Comparison of ENCODE assay signal across 19 cellular contexts in genomic region chr13:110004814-110005213, GRCh38.
DNase-seq lines count a peak whose midpoint lies in the region; ATAC-seq and TF ChIP-seq lines count a peak whose summit lies in the region.
"Had no signal": no experiment of that assay in that cellular context is flagged by ENCODE, and none has a peak within 500 bp of the region (broad histone marks: within the 10 kb centered on the region; RNA-seq: fewer than 3 reads in every experiment).

No MANE protein-coding gene starts in this region.

- no peak overlapping the region for H3K9ac ChIP-seq in MM.1S (ENCODE audit: low read length)
- H3K9ac ChIP-seq: BLaER1 treated with 17β-estradiol and CSF1 and Interleukin-3, amounts not matched to agents 10 nM and 100 nM; GM23248 had no signal

- H3K27ac Mint-ChIP-seq in MCF 10A (ENCODE audit: low read depth, unreplicated experiment), result peak overlapping the region; percentile 42
- no peak overlapping the region for H3K27ac Mint-ChIP-seq in stimulated activated memory B cell treated with anti-CD40 and anti-IgM and Interleukin-4, amounts not matched to agents 10 μg/mL and 1 μg/mL and 100 μg/mL, for 72 hours
- H3K27ac Mint-ChIP-seq: CD4-positive, alpha-beta memory T cell had no signal

- no peaks in the 10 kb centered on the region for H3K36me3 Mint-ChIP-seq in MCF 10A (ENCODE audit: insufficient read depth, unreplicated experiment)
- H3K36me3 Mint-ChIP-seq in stimulated activated memory B cell treated with anti-CD40 and anti-IgM and Interleukin-4, amounts not matched to agents 10 μg/mL and 1 μg/mL and 100 μg/mL, for 72 hours, result no peaks in the 10 kb centered on the region
- H3K36me3 Mint-ChIP-seq: CD4-positive, alpha-beta memory T cell had no signal

- 91 to 92% methylated on average over 2 of the region's 2 CpGs for WGBS in aorta, 2 donors

- POLR2A ChIA-PET in MCF 10A (lab: Yijun Ruan, JAX), result interaction anchor here (0.7 kb wide), 1 partner anchor 1796 kb away, joined by 5 read pairs; no protein-coding TSS in a partner anchor

- H3K9me3 ChIP-seq in breast epithelium (no peaks in the 10 kb centered on the region), MM.1S (replicated peaks; ENCODE audit: insufficient read depth, low read length) (no peaks in the 10 kb centered on the region), aorta (ENCODE audit: control insufficient read depth, low read length) (no peaks in the 10 kb centered on the region)
- H3K9me3 ChIP-seq: A549 had no signal

- H3K79me2 ChIP-seq in MM.1S (ENCODE audit: low read length), result no peaks in the 10 kb centered on the region

- peaks cover 37% of the 10 kb centered on the region for H3K4me1 Mint-ChIP-seq in MCF 10A (ENCODE audit: insufficient read depth, unreplicated experiment)
- H3K4me1 Mint-ChIP-seq in stimulated activated memory B cell treated with anti-CD40 and anti-IgM and Interleukin-4, amounts not matched to agents 10 μg/mL and 1 μg/mL and 100 μg/mL, for 72 hours, result no peaks in the 10 kb centered on the region
- H3K4me1 Mint-ChIP-seq: CD4-positive, alpha-beta memory T cell had no signal

- H3K4me2 ChIP-seq in MM.1S (ENCODE audit: low read depth, low read length), result no peak overlapping the region
- H3K4me2 ChIP-seq: A549; BLaER1 treated with 17β-estradiol and CSF1 and Interleukin-3, amounts not matched to agents 10 nM and 100 nM had no signal

- no TSS peak for BruUV-seq in MCF 10A (replicated peaks; lab: Mats Ljungman, UMichigan)

- intact Hi-C loops in MCF 10A (cut with micrococcal nuclease) (no loop called here), breast epithelium (cut with DNase I; ENCODE audit: low total_unique reads) (no loop called here), aorta (cut with DNase I) (no loop called here)

- H3K9me2 ChIP-seq in MM.1S (replicated peaks; ENCODE audit: insufficient read depth, low read length), result no peaks in the 10 kb centered on the region

- H3K27ac ChIP-seq in breast epithelium (peak overlapping the region in 1 of 2 donors; percentile 59), VCaP (peak overlapping the region; percentile 67; the same call in 1 of the 2 replicates), MM.1S (ENCODE audit: low read length) (no peak overlapping the region), aorta (ENCODE audit: low read depth in 1 of 2, low read length in 2 of 2) (no peak overlapping the region)
- H3K27ac ChIP-seq: BLaER1 treated with 17β-estradiol and CSF1 and Interleukin-3, amounts not matched to agents 10 nM and 100 nM; GM23248 had no signal

- H3K27me3 Mint-ChIP-seq in MCF 10A (ENCODE audit: insufficient read depth, unreplicated experiment), result no peaks in the 10 kb centered on the region
- no peaks in the 10 kb centered on the region for H3K27me3 Mint-ChIP-seq in stimulated activated memory B cell treated with anti-CD40 and anti-IgM and Interleukin-4, amounts not matched to agents 10 μg/mL and 1 μg/mL and 100 μg/mL, for 72 hours

- CTCF ChIA-PET in MCF 10A (lab: Yijun Ruan, JAX), result interaction anchor here (0.5 to 0.6 kb wide), 2 partner anchors 61 to 990 kb away, joined by 3 to 6 read pairs; no protein-coding TSS in a partner anchor

- H4K20me1 ChIP-seq in MM.1S (ENCODE audit: insufficient read depth, low read length), result no peaks in the 10 kb centered on the region
- H4K20me1 ChIP-seq: BLaER1 treated with 17β-estradiol and CSF1 and Interleukin-3, amounts not matched to agents 10 nM and 100 nM had no signal

- no peak overlapping the region for H2AFZ ChIP-seq in MM.1S (ENCODE audit: low read length)
- H2AFZ ChIP-seq: GM23248 had no signal

- no peaks in the 10 kb centered on the region for H3K9me3 Mint-ChIP-seq in MCF 10A (ENCODE audit: unreplicated experiment)
- no peaks in the 10 kb centered on the region for H3K9me3 Mint-ChIP-seq in stimulated activated memory B cell treated with anti-CD40 and anti-IgM and Interleukin-4, amounts not matched to agents 10 μg/mL and 1 μg/mL and 100 μg/mL, for 72 hours

- no peaks in the 10 kb centered on the region for H3K36me3 ChIP-seq in breast epithelium
- no peaks in the 10 kb centered on the region for H3K36me3 ChIP-seq in MM.1S (replicated peaks; ENCODE audit: insufficient read depth, low read length)
- H3K36me3 ChIP-seq in aorta (ENCODE audit: control insufficient read depth in 1 of 2, insufficient read depth in 2 of 2, low read length in 1 of 2), result no peaks in the 10 kb centered on the region
- H3K36me3 ChIP-seq: BE2C; BLaER1 treated with 17β-estradiol and CSF1 and Interleukin-3, amounts not matched to agents 10 nM and 100 nM had no signal

- H3K4me3 ChIP-seq in breast epithelium, result no peak overlapping the region
- no peak overlapping the region for H3K4me3 ChIP-seq in MM.1S (ENCODE audit: low read length)
- H3K4me3 ChIP-seq in aorta (ENCODE audit: low read length in 2 of 2), result no peak overlapping the region
- H3K4me3 ChIP-seq: A549; BLaER1 treated with 17β-estradiol and CSF1 and Interleukin-3, amounts not matched to agents 10 nM and 100 nM; GM23248 had no signal

- no peak overlapping the region for H3K4me3 Mint-ChIP-seq in MCF 10A (ENCODE audit: unreplicated experiment)
- H3K4me3 Mint-ChIP-seq in stimulated activated memory B cell treated with anti-CD40 and anti-IgM and Interleukin-4, amounts not matched to agents 10 μg/mL and 1 μg/mL and 100 μg/mL, for 72 hours, result no peak overlapping the region
- H3K4me3 Mint-ChIP-seq: CD4-positive, alpha-beta memory T cell had no signal

- no peaks in the 10 kb centered on the region for H3F3A ChIP-seq in MM.1S (ENCODE audit: insufficient read depth, low read length)

- no peak for TF ChIP-seq CTCF in MCF 10A (IDR thresholded peaks at IDR 0.05; ENCODE audit: unreplicated experiment)
- no peak for TF ChIP-seq CTCF in breast epithelium (IDR thresholded peaks at IDR 0.05)
- TF ChIP-seq CTCF in VCaP (conservative IDR thresholded peaks at IDR 0.05), result no peak
- no peak for TF ChIP-seq CTCF in MM.1S (IDR thresholded peaks at IDR 0.05; ENCODE audit: low read length)

- DNase-seq in MCF 10A (ENCODE audit: unreplicated experiment), result no peak
- DNase-seq in breast epithelium (ENCODE audit: low spot score in 2 of 2), result no peak
- DNase-seq in MM.1S, result no peak
- DNase-seq in aorta, result no peak
- DNase-seq: 8988T; ACHN; AML-193; BE2C; Caco-2; CD4-positive, alpha-beta memory T cell; DMS153; DND-41; H7; HCEC 1CT had no signal

- peak; percentile 22 for ATAC-seq in stimulated activated memory B cell treated with anti-CD40 and anti-IgM and Interleukin-4, amounts not matched to agents 10 μg/mL and 1 μg/mL and 100 μg/mL, for 72 hours
- ATAC-seq in aorta (ENCODE audit: low FRiP score), result no peak
- ATAC-seq: A549 had no signal

- H3K4me1 ChIP-seq in breast epithelium, result no peaks in the 10 kb centered on the region
- H3K4me1 ChIP-seq in MM.1S (ENCODE audit: low read length), result no peaks in the 10 kb centered on the region
- no peaks in the 10 kb centered on the region for H3K4me1 ChIP-seq in aorta (ENCODE audit: control insufficient read depth in 1 of 2, insufficient read depth in 2 of 2, low read length in 2 of 2)
- H3K4me1 ChIP-seq: BE2C had no signal

- no peak for TF ChIP-seq POLR2A in breast epithelium (IDR thresholded peaks at IDR 0.05)

- H3K27me3 ChIP-seq in breast epithelium (no peaks in the 10 kb centered on the region), MM.1S (replicated peaks; ENCODE audit: insufficient read depth, low read length) (no peaks in the 10 kb centered on the region), aorta (ENCODE audit: control insufficient read depth in 1 of 2, insufficient read depth in 2 of 2, low read length in 1 of 2) (no peaks in the 10 kb centered on the region)
- H3K27me3 ChIP-seq: BLaER1 treated with 17β-estradiol and CSF1 and Interleukin-3, amounts not matched to agents 10 nM and 100 nM had no signal
